ENCODE assay signal across 16 cellular contexts in genomic region chr2:177885828-177886466, GRCh38.
"Had no signal": no experiment of that assay in that cellular context is flagged by ENCODE, and none has a peak within 500 bp of the region (broad histone marks: within the 10 kb centered on the region; RNA-seq: fewer than 3 reads in every experiment).

No MANE protein-coding gene starts in this region.

- H3K27ac Mint-ChIP-seq: dendritic cell treated with granulocyte-macrophage colony-stimulating factor and Interleukin-4, amounts not matched to agents 40 ng/mL and 50 ng/mL, for 4 days; effector memory CD8-positive, alpha-beta T cell; naive thymus-derived CD8-positive, alpha-beta T cell had no signal

- DNase-seq: effector memory CD8-positive, alpha-beta T cell; left colon; left ventricle myocardium superior; mesenchymal stem cell; naive thymus-derived CD8-positive, alpha-beta T cell; stimulated activated CD4-positive, alpha-beta T cell treated with anti-CD3 and anti-CD28 coated beads, Interleukin-2, amount 100 ng/mL, for 48 hours; stimulated activated naive CD4-positive, alpha-beta T cell treated with Interleukin-2 at 50 U/mL for 16 hours; upper lobe of left lung; uterus had no signal

- H3K4me1 ChIP-seq: esophagus muscularis mucosa, gastroesophageal sphincter, upper lobe of left lung, uterus had no signal

- H3K9me3 ChIP-seq: esophagus muscularis mucosa, gastroesophageal sphincter, neutrophil, upper lobe of left lung, uterus had no signal

- H3K4me3 ChIP-seq: esophagus muscularis mucosa, gastroesophageal sphincter, lung, smooth muscle cell, upper lobe of left lung, uterus had no signal

- H3K4me1 Mint-ChIP-seq: naive thymus-derived CD8-positive, alpha-beta T cell had no signal

- H3K27ac ChIP-seq: epithelial cell of prostate, esophagus muscularis mucosa, gastroesophageal sphincter, neutrophil, upper lobe of left lung, uterus had no signal

- H3K36me3 ChIP-seq: esophagus muscularis mucosa, gastroesophageal sphincter, neutrophil, upper lobe of left lung, uterus had no signal

- H3K4me3 Mint-ChIP-seq: dendritic cell treated with granulocyte-macrophage colony-stimulating factor and Interleukin-4, amounts not matched to agents 40 ng/mL and 50 ng/mL, for 4 days; effector memory CD8-positive, alpha-beta T cell; naive thymus-derived CD8-positive, alpha-beta T cell had no signal

- H3K9me3 Mint-ChIP-seq: dendritic cell treated with granulocyte-macrophage colony-stimulating factor and Interleukin-4, amounts not matched to agents 40 ng/mL and 50 ng/mL, for 4 days; effector memory CD8-positive, alpha-beta T cell had no signal

- H3K27me3 Mint-ChIP-seq: dendritic cell treated with granulocyte-macrophage colony-stimulating factor and Interleukin-4, amounts not matched to agents 40 ng/mL and 50 ng/mL, for 4 days had no signal

- ATAC-seq: effector memory CD8-positive, alpha-beta T cell; gastroesophageal sphincter; left colon; left ventricle myocardium superior; naive thymus-derived CD8-positive, alpha-beta T cell had no signal

- H3K27me3 ChIP-seq: esophagus muscularis mucosa, gastroesophageal sphincter, neutrophil, upper lobe of left lung, uterus had no signal
